1 cellular context compared by ENCODE assay signal in the genomic region with DNA sequence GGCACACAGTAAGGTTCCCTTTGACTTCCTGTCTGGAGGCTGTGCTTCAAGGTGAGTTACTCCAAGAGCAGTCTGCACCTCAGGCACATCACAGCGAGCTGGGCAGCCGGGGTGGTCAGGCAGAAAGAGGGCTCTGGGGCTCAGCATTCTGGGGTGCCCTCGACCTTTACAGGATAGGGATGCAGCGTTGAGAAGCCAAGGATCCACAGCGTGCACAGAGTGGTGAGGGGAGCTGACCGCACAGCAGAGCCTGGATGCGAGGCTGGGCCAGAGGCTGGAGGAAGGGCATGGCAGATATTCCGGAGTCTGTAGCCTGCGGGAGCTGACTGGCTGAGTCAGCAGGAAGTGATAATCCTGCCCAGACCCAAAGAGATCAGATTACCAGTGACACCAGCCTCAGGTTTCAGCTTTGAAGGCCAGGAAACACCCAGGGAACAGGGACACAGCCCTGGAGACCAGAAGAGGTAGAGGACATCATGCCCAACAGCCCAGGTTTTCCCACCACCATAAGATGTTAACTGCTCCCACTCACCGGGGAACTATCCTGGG.
A peak's percentile ranks its signal among the peaks of the same experiment; 100 is the strongest.
TF ChIP-seq lines count a peak whose summit lies in the region.

No MANE protein-coding gene starts in this region.

TF ChIP-seq in HepG2, 621 proteins besides CTCF, POLR2A, EP300 and RAD21 (continued from another document and continues in another):
- TF ChIP-seq ZNF75D (CRISPR knock-in tag; IDR thresholded peaks at IDR 0.05; ENCODE audit: borderline replicate concordance) (no peak), ZBTB1 (CRISPR knock-in tag; IDR thresholded peaks at IDR 0.05; ENCODE audit: borderline replicate concordance) (no peak), FOXC1 (CRISPR knock-in tag; IDR thresholded peaks at IDR 0.05; ENCODE audit: borderline replicate concordance) (no peak), ZFX (CRISPR knock-in tag; IDR thresholded peaks at IDR 0.05; ENCODE audit: low read depth) (peak; percentile 15; the same call in 1 of the 2 replicates), MAFK (conservative IDR thresholded peaks at IDR 0.05 in 1 of 2, IDR thresholded peaks at IDR 0.05 in 1 of 2; ENCODE audit: low read length in 2 of 2) (peak; percentile 95 to 98), FOXM1 (CRISPR knock-in tag; IDR thresholded peaks at IDR 0.05) (no peak), GATA4 (IDR thresholded peaks at IDR 0.05; ENCODE audit: borderline replicate concordance, low read depth) (no peak), ZNF747 (CRISPR knock-in tag; IDR thresholded peaks at IDR 0.05; ENCODE audit: borderline replicate concordance) (no peak), MBNL3 (CRISPR knock-in tag; conservative IDR thresholded peaks at IDR 0.05) (no peak), ZNF510 (CRISPR knock-in tag; IDR thresholded peaks at IDR 0.05; ENCODE audit: low read depth) (no peak), RCOR2 (CRISPR knock-in tag; IDR thresholded peaks at IDR 0.05) (no peak), JUND (CRISPR knock-in tag; IDR thresholded peaks at IDR 0.05) (no peak), PCBP1 (IDR thresholded peaks at IDR 0.05; ENCODE audit: borderline replicate concordance, low read depth, low read length) (no peak), JARID2 (CRISPR knock-in tag; IDR thresholded peaks at IDR 0.05; ENCODE audit: insufficient replicate concordance) (no peak), ADNP (CRISPR knock-in tag; IDR thresholded peaks at IDR 0.05) (no peak), RFX5 (IDR thresholded peaks at IDR 0.05; ENCODE audit: low read depth, low read length) (no peak), FOXA1 (IDR thresholded peaks at IDR 0.05) (no peak), FOXA1 (CRISPR knock-in tag; IDR thresholded peaks at IDR 0.05) (no peak), ASH2L (IDR thresholded peaks at IDR 0.05; ENCODE audit: insufficient read length, low read depth, low read length) (no peak), ZNF33A (CRISPR knock-in tag; IDR thresholded peaks at IDR 0.05; ENCODE audit: borderline replicate concordance) (no peak), IRF2 (CRISPR knock-in tag; IDR thresholded peaks at IDR 0.05) (no peak), TAF15 (IDR thresholded peaks at IDR 0.05; ENCODE audit: low read depth, low read length, poor library complexity, severe bottlenecking) (no peak), ZNF230 (CRISPR knock-in tag; IDR thresholded peaks at IDR 0.05) (no peak), ZNF619 (CRISPR knock-in tag; IDR thresholded peaks at IDR 0.05) (no peak), CREB1 (IDR thresholded peaks at IDR 0.05) (no peak), CREB1 (CRISPR knock-in tag; IDR thresholded peaks at IDR 0.05) (no peak), ZNF484 (CRISPR knock-in tag; IDR thresholded peaks at IDR 0.05; ENCODE audit: borderline replicate concordance, low read depth) (no peak), ZC3H4 (CRISPR knock-in tag; IDR thresholded peaks at IDR 0.05; ENCODE audit: borderline replicate concordance) (no peak), HMG20A (CRISPR knock-in tag; IDR thresholded peaks at IDR 0.05; ENCODE audit: borderline replicate concordance) (no peak; the same call in 1 of the 2 replicates), TCF7L2 (IDR thresholded peaks at IDR 0.05; ENCODE audit: low read depth, low read length) (no peak), ZMYM4 (CRISPR knock-in tag; IDR thresholded peaks at IDR 0.05) (peak; percentile 37; the same call in 1 of the 2 replicates), SYNCRIP (IDR thresholded peaks at IDR 0.05; ENCODE audit: insufficient read depth, low read depth, low read length) (no peak), RORA (CRISPR knock-in tag; IDR thresholded peaks at IDR 0.05) (no peak), SIX1 (CRISPR knock-in tag; IDR thresholded peaks at IDR 0.05; ENCODE audit: borderline replicate concordance) (peak; percentile 96; the same call in 1 of the 2 replicates), JUNB (CRISPR knock-in tag; IDR thresholded peaks at IDR 0.05; ENCODE audit: borderline replicate concordance) (no peak), ZNF101 (CRISPR knock-in tag; IDR thresholded peaks at IDR 0.05; ENCODE audit: borderline replicate concordance, low read depth) (no peak), NFYC (CRISPR knock-in tag; IDR thresholded peaks at IDR 0.05) (no peak), FOSL2 (CRISPR knock-in tag; IDR thresholded peaks at IDR 0.05) (peak; percentile 73), ZNF552 (CRISPR knock-in tag; IDR thresholded peaks at IDR 0.05; ENCODE audit: borderline replicate concordance) (no peak), ZBTB38 (CRISPR knock-in tag; IDR thresholded peaks at IDR 0.05) (peak; percentile 77), U2AF1 (optimal IDR thresholded peaks at IDR 0.05; ENCODE audit: low read depth, low read length) (no peak), ZSCAN22 (CRISPR knock-in tag; IDR thresholded peaks at IDR 0.05) (no peak), ZNF543 (CRISPR knock-in tag; IDR thresholded peaks at IDR 0.05) (no peak), ZBTB42 (CRISPR knock-in tag; IDR thresholded peaks at IDR 0.05) (no peak)
- TF ChIP-seq, protein P1, sequence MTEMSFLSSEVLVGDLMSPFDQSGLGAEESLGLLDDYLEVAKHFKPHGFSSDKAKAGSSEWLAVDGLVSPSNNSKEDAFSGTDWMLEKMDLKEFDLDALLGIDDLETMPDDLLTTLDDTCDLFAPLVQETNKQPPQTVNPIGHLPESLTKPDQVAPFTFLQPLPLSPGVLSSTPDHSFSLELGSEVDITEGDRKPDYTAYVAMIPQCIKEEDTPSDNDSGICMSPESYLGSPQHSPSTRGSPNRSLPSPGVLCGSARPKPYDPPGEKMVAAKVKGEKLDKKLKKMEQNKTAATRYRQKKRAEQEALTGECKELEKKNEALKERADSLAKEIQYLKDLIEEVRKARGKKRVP (CRISPR knock-in tag; IDR thresholded peaks at IDR 0.05) = no peak
- TF ChIP-seq, protein P2, sequence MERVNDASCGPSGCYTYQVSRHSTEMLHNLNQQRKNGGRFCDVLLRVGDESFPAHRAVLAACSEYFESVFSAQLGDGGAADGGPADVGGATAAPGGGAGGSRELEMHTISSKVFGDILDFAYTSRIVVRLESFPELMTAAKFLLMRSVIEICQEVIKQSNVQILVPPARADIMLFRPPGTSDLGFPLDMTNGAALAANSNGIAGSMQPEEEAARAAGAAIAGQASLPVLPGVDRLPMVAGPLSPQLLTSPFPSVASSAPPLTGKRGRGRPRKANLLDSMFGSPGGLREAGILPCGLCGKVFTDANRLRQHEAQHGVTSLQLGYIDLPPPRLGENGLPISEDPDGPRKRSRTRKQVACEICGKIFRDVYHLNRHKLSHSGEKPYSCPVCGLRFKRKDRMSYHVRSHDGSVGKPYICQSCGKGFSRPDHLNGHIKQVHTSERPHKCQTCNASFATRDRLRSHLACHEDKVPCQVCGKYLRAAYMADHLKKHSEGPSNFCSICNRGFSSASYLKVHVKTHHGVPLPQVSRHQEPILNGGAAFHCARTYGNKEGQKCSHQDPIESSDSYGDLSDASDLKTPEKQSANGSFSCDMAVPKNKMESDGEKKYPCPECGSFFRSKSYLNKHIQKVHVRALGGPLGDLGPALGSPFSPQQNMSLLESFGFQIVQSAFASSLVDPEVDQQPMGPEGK (CRISPR knock-in tag; IDR thresholded peaks at IDR 0.05) = no peak
- TF ChIP-seq, protein P3, sequence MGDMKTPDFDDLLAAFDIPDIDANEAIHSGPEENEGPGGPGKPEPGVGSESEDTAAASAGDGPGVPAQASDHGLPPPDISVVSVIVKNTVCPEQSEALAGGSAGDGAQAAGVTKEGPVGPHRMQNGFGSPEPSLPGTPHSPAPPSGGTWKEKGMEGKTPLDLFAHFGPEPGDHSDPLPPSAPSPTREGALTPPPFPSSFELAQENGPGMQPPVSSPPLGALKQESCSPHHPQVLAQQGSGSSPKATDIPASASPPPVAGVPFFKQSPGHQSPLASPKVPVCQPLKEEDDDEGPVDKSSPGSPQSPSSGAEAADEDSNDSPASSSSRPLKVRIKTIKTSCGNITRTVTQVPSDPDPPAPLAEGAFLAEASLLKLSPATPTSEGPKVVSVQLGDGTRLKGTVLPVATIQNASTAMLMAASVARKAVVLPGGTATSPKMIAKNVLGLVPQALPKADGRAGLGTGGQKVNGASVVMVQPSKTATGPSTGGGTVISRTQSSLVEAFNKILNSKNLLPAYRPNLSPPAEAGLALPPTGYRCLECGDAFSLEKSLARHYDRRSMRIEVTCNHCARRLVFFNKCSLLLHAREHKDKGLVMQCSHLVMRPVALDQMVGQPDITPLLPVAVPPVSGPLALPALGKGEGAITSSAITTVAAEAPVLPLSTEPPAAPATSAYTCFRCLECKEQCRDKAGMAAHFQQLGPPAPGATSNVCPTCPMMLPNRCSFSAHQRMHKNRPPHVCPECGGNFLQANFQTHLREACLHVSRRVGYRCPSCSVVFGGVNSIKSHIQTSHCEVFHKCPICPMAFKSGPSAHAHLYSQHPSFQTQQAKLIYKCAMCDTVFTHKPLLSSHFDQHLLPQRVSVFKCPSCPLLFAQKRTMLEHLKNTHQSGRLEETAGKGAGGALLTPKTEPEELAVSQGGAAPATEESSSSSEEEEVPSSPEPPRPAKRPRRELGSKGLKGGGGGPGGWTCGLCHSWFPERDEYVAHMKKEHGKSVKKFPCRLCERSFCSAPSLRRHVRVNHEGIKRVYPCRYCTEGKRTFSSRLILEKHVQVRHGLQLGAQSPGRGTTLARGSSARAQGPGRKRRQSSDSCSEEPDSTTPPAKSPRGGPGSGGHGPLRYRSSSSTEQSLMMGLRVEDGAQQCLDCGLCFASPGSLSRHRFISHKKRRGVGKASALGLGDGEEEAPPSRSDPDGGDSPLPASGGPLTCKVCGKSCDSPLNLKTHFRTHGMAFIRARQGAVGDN (CRISPR knock-in tag; IDR thresholded peaks at IDR 0.05) = peak; percentile 59
- TF ChIP-seq, protein P4, sequence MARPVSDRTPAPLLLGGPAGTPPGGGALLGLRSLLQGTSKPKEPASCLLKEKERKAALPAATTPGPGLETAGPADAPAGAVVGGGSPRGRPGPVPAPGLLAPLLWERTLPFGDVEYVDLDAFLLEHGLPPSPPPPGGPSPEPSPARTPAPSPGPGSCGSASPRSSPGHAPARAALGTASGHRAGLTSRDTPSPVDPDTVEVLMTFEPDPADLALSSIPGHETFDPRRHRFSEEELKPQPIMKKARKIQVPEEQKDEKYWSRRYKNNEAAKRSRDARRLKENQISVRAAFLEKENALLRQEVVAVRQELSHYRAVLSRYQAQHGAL (CRISPR knock-in tag; IDR thresholded peaks at IDR 0.05; ENCODE audit: not compliant biosample characterization) = no peak
- TF ChIP-seq, protein P5, sequence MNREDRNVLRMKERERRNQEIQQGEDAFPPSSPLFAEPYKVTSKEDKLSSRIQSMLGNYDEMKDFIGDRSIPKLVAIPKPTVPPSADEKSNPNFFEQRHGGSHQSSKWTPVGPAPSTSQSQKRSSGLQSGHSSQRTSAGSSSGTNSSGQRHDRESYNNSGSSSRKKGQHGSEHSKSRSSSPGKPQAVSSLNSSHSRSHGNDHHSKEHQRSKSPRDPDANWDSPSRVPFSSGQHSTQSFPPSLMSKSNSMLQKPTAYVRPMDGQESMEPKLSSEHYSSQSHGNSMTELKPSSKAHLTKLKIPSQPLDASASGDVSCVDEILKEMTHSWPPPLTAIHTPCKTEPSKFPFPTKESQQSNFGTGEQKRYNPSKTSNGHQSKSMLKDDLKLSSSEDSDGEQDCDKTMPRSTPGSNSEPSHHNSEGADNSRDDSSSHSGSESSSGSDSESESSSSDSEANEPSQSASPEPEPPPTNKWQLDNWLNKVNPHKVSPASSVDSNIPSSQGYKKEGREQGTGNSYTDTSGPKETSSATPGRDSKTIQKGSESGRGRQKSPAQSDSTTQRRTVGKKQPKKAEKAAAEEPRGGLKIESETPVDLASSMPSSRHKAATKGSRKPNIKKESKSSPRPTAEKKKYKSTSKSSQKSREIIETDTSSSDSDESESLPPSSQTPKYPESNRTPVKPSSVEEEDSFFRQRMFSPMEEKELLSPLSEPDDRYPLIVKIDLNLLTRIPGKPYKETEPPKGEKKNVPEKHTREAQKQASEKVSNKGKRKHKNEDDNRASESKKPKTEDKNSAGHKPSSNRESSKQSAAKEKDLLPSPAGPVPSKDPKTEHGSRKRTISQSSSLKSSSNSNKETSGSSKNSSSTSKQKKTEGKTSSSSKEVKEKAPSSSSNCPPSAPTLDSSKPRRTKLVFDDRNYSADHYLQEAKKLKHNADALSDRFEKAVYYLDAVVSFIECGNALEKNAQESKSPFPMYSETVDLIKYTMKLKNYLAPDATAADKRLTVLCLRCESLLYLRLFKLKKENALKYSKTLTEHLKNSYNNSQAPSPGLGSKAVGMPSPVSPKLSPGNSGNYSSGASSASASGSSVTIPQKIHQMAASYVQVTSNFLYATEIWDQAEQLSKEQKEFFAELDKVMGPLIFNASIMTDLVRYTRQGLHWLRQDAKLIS (CRISPR knock-in tag; IDR thresholded peaks at IDR 0.05) = no peak
- TF ChIP-seq, protein P6, sequence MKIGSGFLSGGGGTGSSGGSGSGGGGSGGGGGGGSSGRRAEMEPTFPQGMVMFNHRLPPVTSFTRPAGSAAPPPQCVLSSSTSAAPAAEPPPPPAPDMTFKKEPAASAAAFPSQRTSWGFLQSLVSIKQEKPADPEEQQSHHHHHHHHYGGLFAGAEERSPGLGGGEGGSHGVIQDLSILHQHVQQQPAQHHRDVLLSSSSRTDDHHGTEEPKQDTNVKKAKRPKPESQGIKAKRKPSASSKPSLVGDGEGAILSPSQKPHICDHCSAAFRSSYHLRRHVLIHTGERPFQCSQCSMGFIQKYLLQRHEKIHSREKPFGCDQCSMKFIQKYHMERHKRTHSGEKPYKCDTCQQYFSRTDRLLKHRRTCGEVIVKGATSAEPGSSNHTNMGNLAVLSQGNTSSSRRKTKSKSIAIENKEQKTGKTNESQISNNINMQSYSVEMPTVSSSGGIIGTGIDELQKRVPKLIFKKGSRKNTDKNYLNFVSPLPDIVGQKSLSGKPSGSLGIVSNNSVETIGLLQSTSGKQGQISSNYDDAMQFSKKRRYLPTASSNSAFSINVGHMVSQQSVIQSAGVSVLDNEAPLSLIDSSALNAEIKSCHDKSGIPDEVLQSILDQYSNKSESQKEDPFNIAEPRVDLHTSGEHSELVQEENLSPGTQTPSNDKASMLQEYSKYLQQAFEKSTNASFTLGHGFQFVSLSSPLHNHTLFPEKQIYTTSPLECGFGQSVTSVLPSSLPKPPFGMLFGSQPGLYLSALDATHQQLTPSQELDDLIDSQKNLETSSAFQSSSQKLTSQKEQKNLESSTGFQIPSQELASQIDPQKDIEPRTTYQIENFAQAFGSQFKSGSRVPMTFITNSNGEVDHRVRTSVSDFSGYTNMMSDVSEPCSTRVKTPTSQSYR (CRISPR knock-in tag; IDR thresholded peaks at IDR 0.05; ENCODE audit: borderline replicate concordance) = no peak
